In genomic region chr17:37740861-37741260, GRCh38 we compare ENCODE assay signal across 20 cellular contexts. TPM values are rescaled to one million over a fixed set of nuclear protein-coding genes. Genes with fewer than 3 reads are reported as not detected.
DNase-seq lines count a peak whose midpoint lies in the region; ATAC-seq, FAIRE-seq and TF ChIP-seq lines count a peak whose summit lies in the region.
"Had no signal": no experiment of that assay in that cellular context is flagged by ENCODE, and none has a peak within 500 bp of the region (broad histone marks: within the 10 kb centered on the region; RNA-seq: fewer than 3 reads in every experiment).

No MANE protein-coding gene starts in this region.

- no peak overlapping the region for H3K9ac ChIP-seq in astrocyte (ENCODE audit: low read length)
- H3K9ac ChIP-seq: GM23248 had no signal

- no peaks in the 10 kb centered on the region for H3K79me2 ChIP-seq in astrocyte (ENCODE audit: insufficient read depth, low read length)

- H3K27me3 Mint-ChIP-seq in astrocyte (ENCODE audit: low read depth, unreplicated experiment) (peaks cover 52% of the 10 kb centered on the region), progenitor cell of endocrine pancreas (no peaks in the 10 kb centered on the region)
- peaks cover 98% of the 10 kb centered on the region for H3K27me3 Mint-ChIP-seq in activated naive CD4-positive, alpha-beta T cell treated with anti-CD3 and anti-CD28 coated beads, Interleukin-2, amount 10 ng/mL, durations not matched to agents 7 days and 5 days

- H3K27ac Mint-ChIP-seq in astrocyte (ENCODE audit: unreplicated experiment) (no peak overlapping the region), progenitor cell of endocrine pancreas (peak overlapping the region; percentile 89)
- no peak overlapping the region for H3K27ac Mint-ChIP-seq in activated naive CD4-positive, alpha-beta T cell treated with anti-CD3 and anti-CD28 coated beads, Interleukin-2, amount 10 ng/mL, durations not matched to agents 7 days and 5 days
- H3K27ac Mint-ChIP-seq: CD14-positive monocyte had no signal

- H3K36me3 Mint-ChIP-seq in astrocyte (ENCODE audit: low read depth, unreplicated experiment) (no peaks in the 10 kb centered on the region), progenitor cell of endocrine pancreas (ENCODE audit: insufficient read depth) (peaks cover 35% of the 10 kb centered on the region)
- H3K36me3 Mint-ChIP-seq in activated naive CD4-positive, alpha-beta T cell treated with anti-CD3 and anti-CD28 coated beads, Interleukin-2, amount 10 ng/mL, durations not matched to agents 7 days and 5 days, result no peaks in the 10 kb centered on the region

- H3K27me3 ChIP-seq in astrocyte (ENCODE audit: insufficient read depth, low read length) (peaks cover 69% of the 10 kb centered on the region), suprapubic skin (peaks cover 99% of the 10 kb centered on the region)

- 28% methylated on average over 4 of the region's 4 CpGs for WGBS in suprapubic skin

- CTCF ChIA-PET in activated naive CD4-positive, alpha-beta T cell treated with anti-CD3 and anti-CD28 coated beads, Interleukin-2, amount 10 ng/mL, durations not matched to agents 7 days and 5 days (lab: Charles Lee), result interaction anchor here (1.2 kb wide), 1 partner anchor 33 kb away, joined by 3 read pairs; no protein-coding TSS in a partner anchor

- no peaks in the 10 kb centered on the region for H3K9me3 Mint-ChIP-seq in astrocyte (ENCODE audit: unreplicated experiment)
- H3K9me3 Mint-ChIP-seq in progenitor cell of endocrine pancreas (ENCODE audit: low read depth), result no peaks in the 10 kb centered on the region
- H3K9me3 Mint-ChIP-seq in activated naive CD4-positive, alpha-beta T cell treated with anti-CD3 and anti-CD28 coated beads, Interleukin-2, amount 10 ng/mL, durations not matched to agents 7 days and 5 days, result no peaks in the 10 kb centered on the region

- no peaks in the 10 kb centered on the region for H3K9me3 ChIP-seq in astrocyte (ENCODE audit: insufficient read depth, low read depth, low read length)
- no peaks in the 10 kb centered on the region for H3K9me3 ChIP-seq in suprapubic skin
- H3K9me3 ChIP-seq: MG63, Peyer's patch had no signal

- H3K4me3 Mint-ChIP-seq in astrocyte (ENCODE audit: unreplicated experiment), result peak overlapping the region; percentile 60
- peak overlapping the region; percentile 92 for H3K4me3 Mint-ChIP-seq in progenitor cell of endocrine pancreas (ENCODE audit: low read depth)
- H3K4me3 Mint-ChIP-seq in activated naive CD4-positive, alpha-beta T cell treated with anti-CD3 and anti-CD28 coated beads, Interleukin-2, amount 10 ng/mL, durations not matched to agents 7 days and 5 days, result no peak overlapping the region

- no peak overlapping the region for H3K4me3 ChIP-seq in astrocyte (ENCODE audit: insufficient read depth, low read depth, low read length)
- H3K4me3 ChIP-seq in epithelial cell of proximal tubule (ENCODE audit: low read depth, low read length), result peak overlapping the region; percentile 88
- H3K4me3 ChIP-seq in suprapubic skin, result no peak overlapping the region
- H3K4me3 ChIP-seq: GM23248, MG63, SK-N-MC had no signal

- no peak for FAIRE-seq in astrocyte (lab: Jason Lieb, UNC)

- peaks cover 11% of the 10 kb centered on the region for H3K4me1 Mint-ChIP-seq in astrocyte (ENCODE audit: low read depth, unreplicated experiment)
- H3K4me1 Mint-ChIP-seq in progenitor cell of endocrine pancreas (ENCODE audit: low read depth), result peaks cover 28% of the 10 kb centered on the region
- H3K4me1 Mint-ChIP-seq in activated naive CD4-positive, alpha-beta T cell treated with anti-CD3 and anti-CD28 coated beads, Interleukin-2, amount 10 ng/mL, durations not matched to agents 7 days and 5 days, result peaks cover 24% of the 10 kb centered on the region

- ATAC-seq in HG03280 (IDR thresholded peaks at IDR 0.05; ENCODE audit: unreplicated experiment), result no peak

- H3K4me1 ChIP-seq in astrocyte (ENCODE audit: insufficient read depth, low read length) (peaks cover 21% of the 10 kb centered on the region), suprapubic skin (peaks cover 40% of the 10 kb centered on the region)

- no peak overlapping the region for H3K4me2 ChIP-seq in astrocyte (ENCODE audit: low read length)

- no peak overlapping the region for H2AFZ ChIP-seq in astrocyte (ENCODE audit: low read depth, low read length)
- H2AFZ ChIP-seq: GM23248 had no signal

- no peak for TF ChIP-seq POLR2A in suprapubic skin (IDR thresholded peaks at IDR 0.05)

- no peak for TF ChIP-seq EP300 in suprapubic skin (IDR thresholded peaks at IDR 0.05)

- peak; percentile 20 for DNase-seq in DMS114 treated with DMSO at 0.1 percent for 48 hours (lab: John Stamatoyannopoulos, UW; ENCODE audit: unreplicated experiment)
- no peak for DNase-seq in astrocyte (ENCODE audit: low read depth)
- DNase-seq in epithelial cell of proximal tubule (ENCODE audit: low read depth), result no peak
- DNase-seq in progenitor cell of endocrine pancreas (ENCODE audit: low spot score, unreplicated experiment), result no peak
- DNase-seq in activated effector memory CD4-positive, alpha-beta T cell treated with anti-CD3 and anti-CD28 coated beads, Interleukin-2, amount 50 U/mL, for 16 hours, result no peak
- no peak for DNase-seq in suprapubic skin (ENCODE audit: low spot score in 2 of 2)
- no peak for DNase-seq in activated naive CD4-positive, alpha-beta T cell treated with anti-CD3 and anti-CD28 coated beads, Interleukin-2, amount 10 ng/mL, durations not matched to agents 7 days and 5 days
- DNase-seq: ACHN, AML-193, GM23248, Karpas-422, MG63, NCI-H1092, NCI-H2081 treated with DMSO at 0.1 percent for 48 hours, NCI-H82, Peyer's patch, Right ventricle myocardium superior had no signal

- no peak overlapping the region for H3K27ac ChIP-seq in astrocyte (ENCODE audit: low read depth, low read length)
- no peak overlapping the region for H3K27ac ChIP-seq in suprapubic skin
- H3K27ac ChIP-seq: GM23248, SK-N-MC had no signal

- no peaks in the 10 kb centered on the region for H4K20me1 ChIP-seq in astrocyte (ENCODE audit: insufficient read depth, low read length)

- H3K36me3 ChIP-seq in astrocyte (ENCODE audit: insufficient read depth, low read length) (no peaks in the 10 kb centered on the region), suprapubic skin (no peaks in the 10 kb centered on the region)
- H3K36me3 ChIP-seq: MG63 had no signal

- TF ChIP-seq CTCF in astrocyte (IDR thresholded peaks at IDR 0.05; ENCODE audit: insufficient read depth, low read depth, low read length) (no peak), epithelial cell of proximal tubule (conservative IDR thresholded peaks at IDR 0.05; ENCODE audit: low read depth, low read length) (no peak), progenitor cell of endocrine pancreas (IDR thresholded peaks at IDR 0.05; ENCODE audit: unreplicated experiment) (no peak), suprapubic skin (IDR thresholded peaks at IDR 0.05) (no peak)

RNA-seq across cellular contexts. Expression of gene HNF1B, which starts 4.0 kb away (rescaled TPM):
- 15.6 and 17.8 TPM in 2 replicates for total RNA-seq in astrocyte
- total RNA-seq in epithelial cell of proximal tubule, result 21.9 and 29.8 TPM in 2 replicates
- total RNA-seq in progenitor cell of endocrine pancreas, result 96.9 and 99.1 TPM in 2 replicates
- not detected for total RNA-seq in suprapubic skin
- total RNA-seq: GM23248, Right ventricle myocardium superior had no signal

Comparison
In these comparisons a context has a peak if more than half of its experiments do, and no peak if none do; other contexts are left out.
1. RNA of gene HNF1B, which starts 4.0 kb away (total RNA-seq): 96.9 to 99.1 TPM in progenitor cell of endocrine pancreas, 21.9 to 29.8 TPM in epithelial cell of proximal tubule and 15.6 to 17.8 TPM in astrocyte; not detected in suprapubic skin; every median in the first group is over 10 times any median in the second.